8 cellular contexts compared by ENCODE assay signal in genomic region chr16:68236804-68237242, GRCh38. TPM values are rescaled to one million over a fixed set of nuclear protein-coding genes. Genes with fewer than 3 reads are reported as not detected.
DNase-seq lines count a peak whose midpoint lies in the region; ATAC-seq, FAIRE-seq and TF ChIP-seq lines count a peak whose summit lies in the region.

No MANE protein-coding gene starts in this region.

- ATAC-seq in esophagus mucosa (peak; percentile 0), pancreas (peak in 1 of 4 donors; percentile 0)

- H4K20me1 ChIP-seq in PC-9 (ENCODE audit: insufficient read depth), result peaks cover 21% of the 10 kb centered on the region

- CTCF ChIA-PET in PC-9 (lab: Charles Lee), result no interaction called here

- no peaks in the 10 kb centered on the region for H3K9me3 ChIP-seq in PC-9 (ENCODE audit: insufficient read depth, low read depth)
- no peaks in the 10 kb centered on the region for H3K9me3 ChIP-seq in pancreas

- no peak for TF ChIP-seq CTCF in GM12875 (IDR thresholded peaks at IDR 0.05; ENCODE audit: borderline replicate concordance, insufficient read depth, low read depth, low read length)
- TF ChIP-seq CTCF in PC-9 (conservative IDR thresholded peaks at IDR 0.05), result no peak
- no peak for TF ChIP-seq CTCF in pancreas (IDR thresholded peaks at IDR 0.05)

- DNase-seq in PC-9 (peak in 1 of 2 experiments; percentile 12), pancreas (peak in 2 of 6 donors; percentile 62 to 80), NCI-H1048 (lab: John Stamatoyannopoulos, UW) (no peak), epidermal melanocyte (ENCODE audit: insufficient read length, low spot score) (no peak), NAMALWA (ENCODE audit: low spot score) (no peak), Kasumi-1 (lab: John Stamatoyannopoulos, UW) (no peak)

- H3K4me1 ChIP-seq in PC-9 (replicated peaks; ENCODE audit: insufficient read depth), result peaks cover 27% of the 10 kb centered on the region
- H3K4me1 ChIP-seq in pancreas, result peaks cover 8 to 26% (median 10%) of the 10 kb centered on the region in 3 donors

- H3F3A ChIP-seq in PC-9 (ENCODE audit: insufficient read depth, low read depth), result peaks cover 26% of the 10 kb centered on the region

- no peaks in the 10 kb centered on the region; the same call in 1 of the 2 replicates for H3K36me3 ChIP-seq in PC-9 (ENCODE audit: low read depth)
- H3K36me3 ChIP-seq in pancreas, result peaks cover 4 to 7% (median 6%) of the 10 kb centered on the region in 3 donors

- peak overlapping the region; percentile 87 for H2AFZ ChIP-seq in PC-9

- TSS peak; percentile 49 for BruUV-seq in PC-9 (replicated peaks; lab: Mats Ljungman, UMichigan)

- H3K4me3 ChIP-seq in GM12875 (ENCODE audit: low read depth, low read length) (peak overlapping the region; percentile 51), PC-9 (peak overlapping the region; percentile 99), pancreas (peak overlapping the region; percentile 34 to 86 (median 74))

- FAIRE-seq in pancreas (lab: Jason Lieb, UNC), result no peak

- H3K4me2 ChIP-seq in PC-9, result peak overlapping the region; percentile 97

- peaks cover 34% of the 10 kb centered on the region for H3K79me2 ChIP-seq in PC-9 (ENCODE audit: low read depth)

- intact Hi-C loops in PC-9 (cut with micrococcal nuclease; ENCODE audit: unreplicated experiment), result loop anchor here (1.0 to 10.0 kb wide), 4 partner anchors 21 to 992 kb away; partner anchors contain the start of genes FHOD1 and SLC9A5
- intact Hi-C loops in pancreas (cut with DNase I), result loop anchor here in 2 of 3 donors (5.0 to 10.0 kb wide), 3 partner anchors 50 to 252 kb away; partner anchors contain the start of genes DPEP3 (in 1 of the 2) and NFATC3 (in 1 of the 2)

- POLR2A ChIA-PET in PC-9 (lab: Charles Lee; ENCODE audit: unreplicated experiment), result interaction anchor here (0.6 to 1.3 kb wide), 3 partner anchors 22 to 152 kb away, joined by 3 to 7 read pairs (median 6); partner anchors contain the start of gene SLC7A6

- H3K27me3 ChIP-seq in PC-9 (ENCODE audit: insufficient read depth, low read depth), result no peaks in the 10 kb centered on the region
- H3K27me3 ChIP-seq in pancreas, result no peaks in the 10 kb centered on the region

- peak overlapping the region; percentile 59 for H3K27ac ChIP-seq in PC-9
- peak overlapping the region; percentile 83 to 99 (median 95) for H3K27ac ChIP-seq in pancreas

- no peaks in the 10 kb centered on the region for H3K9me2 ChIP-seq in PC-9 (ENCODE audit: insufficient read depth)

- WGBS in pancreas, 2 donors, result 10% methylated on average over 21 of the region's 21 CpGs

RNA-seq across cellular contexts. Expression of gene ESRP2, which starts 0.9 kb away (rescaled TPM):
- total RNA-seq in PC-9 (2021) (36.4 and 45.0 TPM in 2 replicates), esophagus mucosa (82.1 TPM), pancreas (10 to 100 TPM; 20.1 to 43.4 (median 33.3) TPM)
- polyA plus RNA-seq in pancreas, result 10 to 100 TPM; 35.5 to 45.5 TPM

RNA-seq across cellular contexts. Expression of gene PLA2G15, which starts 8.3 kb away (rescaled TPM):
- total RNA-seq in PC-9 (2021) (13.4 and 14.0 TPM in 2 replicates), esophagus mucosa (4.8 TPM), pancreas (10 to 100 TPM in 1 of 6 donors, 1 to 10 TPM in 5; 3.5 to 14.1 (median 5.1) TPM)
- polyA plus RNA-seq in pancreas, result 1 to 10 TPM; 6.1 to 8.4 TPM

RNA-seq across cellular contexts. Expression of gene SLC7A6, which starts 27.5 kb away (rescaled TPM):
- 28.6 and 44.7 TPM in 2 replicates for total RNA-seq in PC-9 (2021)
- total RNA-seq in esophagus mucosa, result 4.7 TPM
- total RNA-seq in pancreas, result 1 to 10 TPM; 4.3 to 8.7 (median 6.0) TPM
- 1 to 10 TPM; 3.1 to 5.4 TPM for polyA plus RNA-seq in pancreas
